16 cellular contexts compared by ENCODE assay signal in genomic region chr17:75900691-75901533, GRCh38.
"Had no signal": no experiment of that assay in that cellular context is flagged by ENCODE, and none has a peak within 500 bp of the region (broad histone marks: within the 10 kb centered on the region; RNA-seq: fewer than 3 reads in every experiment).

No MANE protein-coding gene starts in this region.

- H3K4me1 ChIP-seq: foreskin keratinocyte had no signal

- H3K4me3 ChIP-seq: coronary artery, mucosa of descending colon, suprapubic skin had no signal

- H3K27me3 ChIP-seq: foreskin keratinocyte, suprapubic skin had no signal

- H3K27ac ChIP-seq: coronary artery, foreskin keratinocyte, suprapubic skin had no signal

- H3K9me3 ChIP-seq: mucosa of descending colon, suprapubic skin had no signal

- ATAC-seq: activated CD4-positive, alpha-beta T cell treated with anti-CD3 and anti-CD28 coated beads for 36 hours; activated CD8-positive, alpha-beta T cell treated with anti-CD3 and anti-CD28 coated beads, Interleukin-2, amount 10 ng/mL, durations not matched to agents 7 days and 5 days; foreskin keratinocyte; mucosa of descending colon; naive thymus-derived CD8-positive, alpha-beta T cell; stimulated activated naive CD8-positive, alpha-beta T cell treated with anti-CD3 and anti-CD28 coated beads, Interleukin-15, Interleukin-2, amounts not matched to agents 100 U/mL and 50 U/mL, for 24 hours had no signal

- DNase-seq: activated CD4-positive, alpha-beta T cell treated with anti-CD3 and anti-CD28 coated beads for 36 hours; activated CD8-positive, alpha-beta memory T cell treated with anti-CD3 and anti-CD28 coated beads, Interleukin-2, amount 50 U/mL, for 48 hours; activated CD8-positive, alpha-beta T cell treated with anti-CD3 and anti-CD28 coated beads, Interleukin-2, amount 10 ng/mL, durations not matched to agents 7 days and 5 days; activated naive CD4-positive, alpha-beta T cell treated with Interleukin-2 at 50 U/mL for 16 hours; central memory CD4-positive, alpha-beta T cell; effector CD4-positive, alpha-beta T cell; foreskin keratinocyte; immature natural killer cell; mucosa of descending colon; naive thymus-derived CD8-positive, alpha-beta T cell; stimulated activated CD4-positive, alpha-beta T cell treated with anti-CD3 and anti-CD28 coated beads, Interleukin-4, amount 100 ng/mL, for 1 hour; stimulated activated CD8-positive, alpha-beta memory T cell treated with anti-CD3 and anti-CD28 coated beads, Interleukin-4, amount 100 ng/mL, for 48 hours; stimulated activated naive CD8-positive, alpha-beta T cell treated with anti-CD3 and anti-CD28 coated beads, Interleukin-15, Interleukin-2, amounts not matched to agents 100 U/mL and 50 U/mL, for 24 hours; SW 1271 had no signal
